Comparison of ENCODE assay signal across 3 cellular contexts in the genomic region with DNA sequence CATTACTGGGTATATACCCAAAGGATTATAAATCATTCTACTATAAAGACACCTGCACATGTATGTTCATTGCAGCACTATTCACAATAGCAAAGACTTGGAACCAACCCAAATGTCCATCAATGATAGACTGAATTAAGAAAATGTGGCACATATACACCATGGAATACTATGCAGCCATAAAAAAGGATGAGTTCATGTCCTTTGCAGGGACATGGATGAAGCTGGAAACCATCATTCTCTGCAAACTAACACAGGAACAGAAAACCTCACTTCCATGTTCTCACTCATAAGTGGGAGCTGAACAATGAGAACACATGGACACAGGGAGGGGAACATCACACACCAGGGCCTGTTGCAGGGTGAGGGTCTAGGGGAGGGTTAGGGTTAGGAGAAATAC. TPM values are rescaled to one million over a fixed set of nuclear protein-coding genes. Genes with fewer than 3 reads are reported as not detected.
"Had no signal": no experiment of that assay in that cellular context is flagged by ENCODE, and none has a peak within 500 bp of the region (broad histone marks: within the 10 kb centered on the region; RNA-seq: fewer than 3 reads in every experiment).

No MANE protein-coding gene starts in this region.

RNA-seq across cellular contexts. Expression of gene PLEKHG4B, which starts 56.4 kb away (rescaled TPM):
- total RNA-seq: HT-29 had no signal
- polyA plus RNA-seq: HepG2, IgD-negative memory B cell had no signal
